ENCODE assay signal across 18 cellular contexts in genomic region chr3:120040813-120041377, GRCh38.
"Had no signal": no experiment of that assay in that cellular context is flagged by ENCODE, and none has a peak within 500 bp of the region (broad histone marks: within the 10 kb centered on the region; RNA-seq: fewer than 3 reads in every experiment).

No MANE protein-coding gene starts in this region.

- FAIRE-seq: endometrium, islet of Langerhans had no signal

- ATAC-seq: activated CD8-positive, alpha-beta T cell treated with anti-CD3 and anti-CD28 coated beads, Interleukin-2, amount 10 ng/mL, durations not matched to agents 7 days and 5 days; body of pancreas; SK-N-SH treated with all-trans-retinoic acid at 6 μM for 48 hours; T-cell had no signal

- H3K4me1 ChIP-seq: body of pancreas, colonic mucosa had no signal

- H3K27me3 Mint-ChIP-seq: activated CD4-positive, alpha-beta T cell treated with anti-CD3 and anti-CD28 coated beads, Interleukin-2, amount 10 ng/mL, durations not matched to agents 24 days and 14 days; activated naive CD8-positive, alpha-beta T cell treated with anti-CD3 and anti-CD28 coated beads, Interleukin-2, amount 10 ng/mL, durations not matched to agents 7 days and 5 days; activated T-cell treated with anti-CD3 and anti-CD28 coated beads, Interleukin-2, amount 50 U/mL, for 24 hours; T-cell; type B pancreatic cell had no signal

- H3K4me3 ChIP-seq: body of pancreas, colonic mucosa, stomach had no signal

- H3K27me3 ChIP-seq: body of pancreas, colonic mucosa, stomach had no signal

- H3K36me3 ChIP-seq: colonic mucosa had no signal

- H3K4me3 Mint-ChIP-seq: activated CD4-positive, alpha-beta T cell treated with anti-CD3 and anti-CD28 coated beads, Interleukin-2, amount 10 ng/mL, durations not matched to agents 24 days and 14 days; activated CD8-positive, alpha-beta T cell treated with anti-CD3 and anti-CD28 coated beads, Interleukin-2, amount 10 ng/mL, durations not matched to agents 7 days and 5 days; activated naive CD8-positive, alpha-beta T cell treated with anti-CD3 and anti-CD28 coated beads, Interleukin-2, amount 10 ng/mL, durations not matched to agents 7 days and 5 days; activated T-cell treated with anti-CD3 and anti-CD28 coated beads, Interleukin-2, amount 50 U/mL, for 24 hours; T-cell; type B pancreatic cell had no signal

- H3K27ac Mint-ChIP-seq: activated CD4-positive, alpha-beta T cell treated with anti-CD3 and anti-CD28 coated beads, Interleukin-2, amount 10 ng/mL, durations not matched to agents 24 days and 14 days; activated CD8-positive, alpha-beta T cell treated with anti-CD3 and anti-CD28 coated beads, Interleukin-2, amount 10 ng/mL, durations not matched to agents 7 days and 5 days; activated naive CD8-positive, alpha-beta T cell treated with anti-CD3 and anti-CD28 coated beads, Interleukin-2, amount 10 ng/mL, durations not matched to agents 7 days and 5 days; activated T-cell treated with anti-CD3 and anti-CD28 coated beads, Interleukin-2, amount 50 U/mL, for 24 hours; activated T-helper 2 cell treated with anti-CD3 and anti-CD28 coated beads, Interferon-gamma antibody, Interleukin-2, Interleukin-4, amounts not matched to agents 10 μg/mL and 5 μg/mL and 100 μg/mL, durations not matched to agents 14 hours and 24 hours and 36 hours; T-cell; type B pancreatic cell had no signal

- H3K27ac ChIP-seq: body of pancreas, colonic mucosa, stomach had no signal

- H3K9me3 ChIP-seq: colonic mucosa had no signal

- DNase-seq: activated CD8-positive, alpha-beta T cell treated with anti-CD3 and anti-CD28 coated beads, Interleukin-2, amount 10 ng/mL, durations not matched to agents 7 days and 5 days; activated naive CD4-positive, alpha-beta T cell treated with Interleukin-2 at 50 U/mL for 16 hours; activated naive CD8-positive, alpha-beta T cell treated with anti-CD3 and anti-CD28 coated beads, Interleukin-2, amount 10 ng/mL, durations not matched to agents 7 days and 5 days; activated T-cell treated with anti-CD3 and anti-CD28 coated beads, Interleukin-2, amount 50 U/mL, for 24 hours; body of pancreas; colonic mucosa; SIG-M5; stimulated activated CD4-positive, alpha-beta T cell treated with anti-CD3 and anti-CD28 coated beads, Interleukin-12 subunit alpha, Interleukin-12 subunit beta, amount 100 ng/mL, for 4 hours; stimulated activated CD4-positive, alpha-beta T cell treated with anti-CD3 and anti-CD28 coated beads, Interleukin-1b, Interleukin-23, amount 100 ng/mL, for 48 hours; stimulated activated CD8-positive, alpha-beta memory T cell treated with anti-CD3 and anti-CD28 coated beads, Interleukin-4, amount 100 ng/mL, for 48 hours; stomach; T-cell had no signal
